ENCODE assay signal across 11 cellular contexts in the genomic region with DNA sequence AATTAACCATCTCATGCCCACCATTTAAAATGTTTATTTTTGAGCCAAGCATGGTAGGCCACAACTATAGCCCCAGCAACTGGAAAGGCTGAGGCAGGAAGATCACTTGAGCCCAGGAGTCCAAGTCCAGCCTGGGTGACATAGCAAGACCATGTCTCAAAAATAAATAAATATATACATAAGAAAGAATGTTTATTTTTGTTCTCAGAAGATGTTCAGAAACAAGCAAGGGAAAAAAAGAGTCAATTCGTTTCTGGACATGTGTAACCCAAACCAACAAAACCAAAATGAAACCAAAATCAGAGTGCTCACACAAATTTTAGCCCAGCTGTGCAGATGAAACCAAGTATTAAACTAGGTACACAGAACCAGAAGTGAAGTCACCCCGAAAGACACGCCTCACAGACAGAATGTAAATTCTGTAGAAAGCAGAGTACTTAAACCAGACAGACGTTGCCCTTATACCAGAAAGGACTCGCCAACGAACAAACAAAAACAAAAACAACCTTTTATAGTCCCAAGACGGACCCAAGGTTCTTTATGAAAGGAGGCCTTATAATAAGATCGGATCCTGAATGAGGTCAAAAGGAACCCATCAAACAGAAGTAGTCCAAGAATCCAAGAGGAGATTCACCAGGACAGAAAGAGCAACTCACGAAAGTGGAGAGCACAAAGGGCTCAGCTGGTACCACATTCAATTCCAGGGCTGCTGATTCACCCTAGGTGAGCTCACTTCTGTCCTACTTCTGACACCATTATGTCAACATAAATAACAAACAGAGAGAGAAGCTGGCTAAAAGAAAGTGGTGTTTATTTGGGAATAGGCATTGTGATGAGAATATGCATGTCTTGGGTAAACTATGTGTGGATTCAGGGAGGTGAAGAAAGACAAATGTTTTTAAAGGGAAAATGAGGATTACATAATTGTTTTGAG. TPM values are rescaled to one million over a fixed set of nuclear protein-coding genes. Genes with fewer than 3 reads are reported as not detected.
DNase-seq lines count a peak whose midpoint lies in the region; ATAC-seq and TF ChIP-seq lines count a peak whose summit lies in the region.
"Had no signal": no experiment of that assay in that cellular context is flagged by ENCODE, and none has a peak within 500 bp of the region (broad histone marks: within the 10 kb centered on the region; RNA-seq: fewer than 3 reads in every experiment).

No MANE protein-coding gene starts in this region.

- no peak overlapping the region for H3K27ac ChIP-seq in foreskin keratinocyte
- H3K27ac ChIP-seq: right atrium auricular region had no signal

- no peak for TF ChIP-seq CTCF in foreskin keratinocyte (conservative IDR thresholded peaks at IDR 0.05)
- TF ChIP-seq CTCF in foreskin fibroblast (IDR thresholded peaks at IDR 0.05; ENCODE audit: low read depth, low read length): no peak

- ATAC-seq in GM18870 (IDR thresholded peaks at IDR 0.05; ENCODE audit: unreplicated experiment) (peak; percentile 95), GM21737 (IDR thresholded peaks at IDR 0.05; ENCODE audit: unreplicated experiment) (peak; percentile 91), HG03439 (IDR thresholded peaks at IDR 0.05; ENCODE audit: unreplicated experiment) (peak; percentile 93), foreskin keratinocyte (peak; percentile 20)

- H3K4me3 ChIP-seq in foreskin fibroblast (ENCODE audit: low read depth in 1 of 2, low read length in 2 of 2): no peak overlapping the region
- H3K4me3 ChIP-seq: right atrium auricular region had no signal

- no peaks in the 10 kb centered on the region for H3K4me1 ChIP-seq in foreskin keratinocyte
- H3K4me1 ChIP-seq: right atrium auricular region had no signal

- H3K27me3 ChIP-seq in foreskin keratinocyte: no peaks in the 10 kb centered on the region
- H3K27me3 ChIP-seq: right atrium auricular region had no signal

- DNase-seq in foreskin keratinocyte (peak in 1 of 2 donors; percentile 13), foreskin fibroblast (no peak), NAMALWA (ENCODE audit: low spot score) (no peak), NCI-H2107 (lab: John Stamatoyannopoulos, UW) (no peak), NCI-H187 treated with DMSO at 0.1 percent for 48 hours (lab: John Stamatoyannopoulos, UW) (no peak)
- DNase-seq: DMS153, NCI-H2029 had no signal

RNA-seq across cellular contexts. Expression of a gene that starts 31.8 kb away (rescaled TPM):
- 24.4 and 28.8 TPM in 2 replicates for total RNA-seq in foreskin keratinocyte
- 6.9 and 8.4 TPM in 2 replicates for polyA plus RNA-seq in foreskin keratinocyte

Comparison
In these comparisons a context has a peak if more than half of its experiments do, and no peak if none do; other contexts are left out.
1. ATAC-seq: peak in every context shown above with its lines; median percentile 95 in GM18870; 93 in HG03439; 91 in GM21737; 20 in foreskin keratinocyte.